Comparison of ENCODE assay signal across 1 cellular context in genomic region chr19:38371081-38371480, GRCh38.
TF ChIP-seq lines count a peak whose summit lies in the region.

No MANE protein-coding gene starts in this region.

TF ChIP-seq in K562, 482 proteins besides CTCF, POLR2A, EP300 and RAD21:
- TF ChIP-seq ZNF146 (CRISPR knock-in tag; IDR thresholded peaks at IDR 0.05; ENCODE audit: unreplicated experiment) (no peak), HIVEP1 (CRISPR knock-in tag; IDR thresholded peaks at IDR 0.05) (no peak), ZNF274 (IDR thresholded peaks at IDR 0.05; ENCODE audit: borderline replicate concordance, low read depth, low read length) (no peak), NONO (IDR thresholded peaks at IDR 0.05; ENCODE audit: low read depth in 2 of 2, low read length in 1 of 2) (no peak), CEBPB (tag; IDR thresholded peaks at IDR 0.05) (peak; percentile 38; the same call in 1 of the 2 replicates), CLOCK (CRISPR knock-in tag; IDR thresholded peaks at IDR 0.05; ENCODE audit: borderline replicate concordance) (no peak), NCOR1 (IDR thresholded peaks at IDR 0.05) (no peak), HNRNPUL1 (IDR thresholded peaks at IDR 0.05; ENCODE audit: low read length) (no peak)
